ENCODE assay signal across 9 cellular contexts in genomic region chr4:86934147-86934771, GRCh38. TPM values are rescaled to one million over a fixed set of nuclear protein-coding genes. Genes with fewer than 3 reads are reported as not detected.
DNase-seq lines count a peak whose midpoint lies in the region; ATAC-seq, FAIRE-seq and TF ChIP-seq lines count a peak whose summit lies in the region.
"Had no signal": no experiment of that assay in that cellular context is flagged by ENCODE, and none has a peak within 500 bp of the region (broad histone marks: within the 10 kb centered on the region; RNA-seq: fewer than 3 reads in every experiment).

No MANE protein-coding gene starts in this region.

- no peak for DNase-seq in A549 (ENCODE audit: low read depth in 1 of 2, low spot score in 1 of 2)
- DNase-seq in activated naive CD4-positive, alpha-beta T cell treated with anti-CD3 and anti-CD28 coated beads, Interleukin-2, amount 50 U/mL, for 72 hours (ENCODE audit: low spot score in 2 of 2): peak in 1 of 2 donors; percentile 7
- DNase-seq in stimulated activated naive B cell treated with anti-CD40 and anti-IgM and Interleukin-4, amounts not matched to agents 10 μg/mL and 1 μg/mL and 100 μg/mL, for 72 hours: no peak
- DNase-seq in H4 (ENCODE audit: low spot score): no peak
- DNase-seq in NCI-H1694 (lab: John Stamatoyannopoulos, UW): no peak

- no peak for ATAC-seq in A549
- no peak for ATAC-seq in activated naive CD4-positive, alpha-beta T cell treated with anti-CD3 and anti-CD28 coated beads, Interleukin-2, amount 50 U/mL, for 72 hours
- ATAC-seq in stimulated activated naive B cell treated with anti-CD40 and anti-IgM and Interleukin-4, amounts not matched to agents 10 μg/mL and 1 μg/mL and 100 μg/mL, for 72 hours (replicated peaks): no peak
- ATAC-seq in HG03025 (IDR thresholded peaks at IDR 0.05; ENCODE audit: low FRiP score, unreplicated experiment): no peak

- TF ChIP-seq CTCF in A549 (IDR thresholded peaks at IDR 0.05): no peak

- H3K27ac Mint-ChIP-seq in activated naive CD4-positive, alpha-beta T cell treated with anti-CD3 and anti-CD28 coated beads, Interleukin-2, amount 50 U/mL, for 72 hours: peak overlapping the region; percentile 0 to 87
- H3K27ac Mint-ChIP-seq in stimulated activated naive B cell treated with anti-CD40 and anti-IgM and Interleukin-4, amounts not matched to agents 10 μg/mL and 1 μg/mL and 100 μg/mL, for 72 hours: peak overlapping the region; percentile 83

- H3K4me3 ChIP-seq in A549 (peak overlapping the region; percentile 78), HUES48 (ENCODE audit: low read depth, low read length) (peak overlapping the region; percentile 74), iPS-18c (ENCODE audit: insufficient read depth, low read depth, low read length) (peak overlapping the region; percentile 60)

- peaks cover 17 to 45% of the 10 kb centered on the region in 2 donors for H3K4me1 Mint-ChIP-seq in stimulated activated naive B cell treated with anti-CD40 and anti-IgM and Interleukin-4, amounts not matched to agents 10 μg/mL and 1 μg/mL and 100 μg/mL, for 72 hours

- H3K27ac ChIP-seq in A549 (peak overlapping the region; percentile 89 to 98), HUES48 (ENCODE audit: low read depth, low read length) (peak overlapping the region; percentile 91)

- H3K4me1 ChIP-seq in A549 (peaks cover 33% of the 10 kb centered on the region), HUES48 (ENCODE audit: control insufficient read depth, insufficient read depth, low read length) (peaks cover 22% of the 10 kb centered on the region)

- H3K9me3 ChIP-seq in A549 (no peaks in the 10 kb centered on the region), HUES48 (ENCODE audit: control insufficient read depth, insufficient read depth, low read length) (no peaks in the 10 kb centered on the region), iPS-18c (ENCODE audit: control insufficient read depth, insufficient read depth, low read length) (no peaks in the 10 kb centered on the region)

- H3K27me3 ChIP-seq in HUES48 (ENCODE audit: control insufficient read depth, insufficient read depth, low read length): no peaks in the 10 kb centered on the region

- no peak for TF ChIP-seq POLR2A in A549 (IDR thresholded peaks at IDR 0.05; ENCODE audit: low read length)

- H3K9me3 Mint-ChIP-seq in activated naive CD4-positive, alpha-beta T cell treated with anti-CD3 and anti-CD28 coated beads, Interleukin-2, amount 50 U/mL, for 72 hours: no peaks in the 10 kb centered on the region
- H3K9me3 Mint-ChIP-seq in stimulated activated naive B cell treated with anti-CD40 and anti-IgM and Interleukin-4, amounts not matched to agents 10 μg/mL and 1 μg/mL and 100 μg/mL, for 72 hours: no peaks in the 10 kb centered on the region

- no peaks in the 10 kb centered on the region for H3K27me3 Mint-ChIP-seq in stimulated activated naive B cell treated with anti-CD40 and anti-IgM and Interleukin-4, amounts not matched to agents 10 μg/mL and 1 μg/mL and 100 μg/mL, for 72 hours

- 8% methylated on average over 13 of the region's 15 CpGs for WGBS in A549 (ENCODE audit: missing lambda C conversion rate)

- FAIRE-seq in A549 (lab: Jason Lieb, UNC): no peak

- no peak for TF ChIP-seq EP300 in A549 (IDR thresholded peaks at IDR 0.05)

- CTCF ChIA-PET in A549 (lab: Yijun Ruan, JAX): interaction anchor here (0.9 to 2.9 kb wide), 6 partner anchors 11 to 160 kb away, joined by 3 to 15 read pairs (median 9); no protein-coding TSS in a partner anchor

- peaks cover 12 to 16% of the 10 kb centered on the region in 2 donors for H3K36me3 Mint-ChIP-seq in activated naive CD4-positive, alpha-beta T cell treated with anti-CD3 and anti-CD28 coated beads, Interleukin-2, amount 50 U/mL, for 72 hours
- peaks cover 2 to 4% of the 10 kb centered on the region in 2 donors for H3K36me3 Mint-ChIP-seq in stimulated activated naive B cell treated with anti-CD40 and anti-IgM and Interleukin-4, amounts not matched to agents 10 μg/mL and 1 μg/mL and 100 μg/mL, for 72 hours

- peak overlapping the region; percentile 53; the same call in 1 of the 2 replicates for H3K9ac ChIP-seq in HUES48 (ENCODE audit: low read depth, low read length)

- peak overlapping the region; percentile 82 to 92 for H3K4me3 Mint-ChIP-seq in stimulated activated naive B cell treated with anti-CD40 and anti-IgM and Interleukin-4, amounts not matched to agents 10 μg/mL and 1 μg/mL and 100 μg/mL, for 72 hours

- POLR2A ChIA-PET in A549 (lab: Yijun Ruan, JAX): interaction anchor here (0.7 to 3.7 kb wide), 9 partner anchors 11 to 309 kb away, joined by 3 to 62 read pairs (median 8); no protein-coding TSS in a partner anchor

- TF ChIP-seq RAD21 in A549 (conservative IDR thresholded peaks at IDR 0.05 in 1 of 2, IDR thresholded peaks at IDR 0.05 in 1 of 2): no peak

- H3K36me3 ChIP-seq in HUES48 (ENCODE audit: control insufficient read depth, insufficient read depth, low read length): peaks cover 8% of the 10 kb centered on the region

- peak overlapping the region; percentile 94 for H3K4me2 ChIP-seq in A549

TF ChIP-seq in A549, 52 proteins besides CTCF, POLR2A, EP300 and RAD21:
- TF ChIP-seq SMC3 (IDR thresholded peaks at IDR 0.05): no peak
- no peak for TF ChIP-seq E2F6 (IDR thresholded peaks at IDR 0.05; ENCODE audit: borderline replicate concordance, low read depth)
- no peak for TF ChIP-seq TP53 (CRISPR knock-in tag; IDR thresholded peaks at IDR 0.05)
- no peak for TF ChIP-seq HOXA7 (CRISPR knock-in tag; IDR thresholded peaks at IDR 0.05)
- TF ChIP-seq ZSCAN20 (CRISPR knock-in tag; IDR thresholded peaks at IDR 0.05): no peak
- no peak for TF ChIP-seq FOSB (CRISPR knock-in tag; IDR thresholded peaks at IDR 0.05)

RNA-seq across cellular contexts. Expression of gene AFF1, which starts 0.6 kb away (rescaled TPM):
- polyA plus RNA-seq in A549 (2011; rRNA removed): 15.4 and 29.8 TPM in 2 replicates
- polyA plus RNA-seq in A549 (2012; cell fraction: cytosol; rRNA removed): 4.5 and 5.5 TPM in 2 replicates
- 3.8 and 7.8 TPM in 2 replicates for polyA plus RNA-seq in A549 (2012; cell fraction: nucleus; rRNA removed)
- 11.3 to 13.7 TPM (median 12.2 TPM) in 3 replicates for polyA plus RNA-seq in A549 (2017; fragmentation: RNase III; extraction: RNeasy Plus Mini Kit Qiagen cat#74134 plus additional on column Dnase treatment)
- polyA minus RNA-seq in A549 (2011; rRNA and poly(A)+ RNA removed): 55.6 and 59.6 TPM in 2 replicates
- 10 to 100 TPM; 41.5 to 71.7 TPM for total RNA-seq in activated naive CD4-positive, alpha-beta T cell treated with anti-CD3 and anti-CD28 coated beads, Interleukin-2, amount 50 U/mL, for 72 hours
- 5.8 and 8.9 TPM in 2 replicates for total RNA-seq in H4 (2014; rRNA removed; shearing (Covaris generic))

RNA-seq across cellular contexts. Expression of gene C4orf36, which starts 42.0 kb away (rescaled TPM):
- 1.5 and 1.9 TPM in 2 replicates for polyA plus RNA-seq in A549 (2011; rRNA removed)
- polyA plus RNA-seq in A549 (2012; cell fraction: cytosol; rRNA removed): 0.98 and 1.4 TPM in 2 replicates
- 0.29 and 0.39 TPM in 2 replicates for polyA plus RNA-seq in A549 (2012; cell fraction: nucleus; rRNA removed)
- 1.5 to 2.9 TPM (median 2.5 TPM) in 3 replicates for polyA plus RNA-seq in A549 (2017; fragmentation: RNase III; extraction: RNeasy Plus Mini Kit Qiagen cat#74134 plus additional on column Dnase treatment)
- polyA minus RNA-seq in A549 (2011; rRNA and poly(A)+ RNA removed): 0.74 TPM in 1 of 2 replicates, not detected in the other
- not detected for total RNA-seq in activated naive CD4-positive, alpha-beta T cell treated with anti-CD3 and anti-CD28 coated beads, Interleukin-2, amount 50 U/mL, for 72 hours
- total RNA-seq in H4 (2014; rRNA removed; shearing (Covaris generic)): 1.2 and 4.9 TPM in 2 replicates
- total RNA-seq: glomerular endothelial cell had no signal
